24 cellular contexts compared by ENCODE assay signal in the genomic region with DNA sequence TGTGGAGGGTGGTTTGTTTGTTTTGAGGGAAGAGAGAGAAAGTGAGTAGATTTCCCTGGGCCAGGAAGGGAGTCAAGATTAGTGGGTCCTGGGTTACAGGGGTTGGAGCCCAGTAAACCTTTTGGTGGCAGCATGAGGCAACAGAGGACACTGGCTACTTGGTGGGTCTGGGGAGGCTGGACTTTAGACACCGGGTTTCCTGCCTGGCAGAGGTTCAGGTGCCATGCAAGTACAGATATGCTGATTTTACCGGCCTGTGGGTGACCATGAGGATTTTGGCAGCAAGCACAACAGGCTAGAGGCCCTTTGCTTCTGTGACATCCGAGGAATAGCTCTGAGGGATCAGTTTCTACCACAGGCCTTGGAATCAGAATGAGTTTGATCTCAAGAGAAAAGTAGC.
"Had no signal": no experiment of that assay in that cellular context is flagged by ENCODE, and none has a peak within 500 bp of the region (broad histone marks: within the 10 kb centered on the region; RNA-seq: fewer than 3 reads in every experiment).

No MANE protein-coding gene starts in this region.

- H3K36me3 Mint-ChIP-seq: activated CD4-positive, alpha-beta memory T cell treated with anti-CD3 and anti-CD28 coated beads for 36 hours; activated naive CD8-positive, alpha-beta T cell treated with anti-CD3 and anti-CD28 coated beads, Interleukin-2, amount 10 ng/mL, durations not matched to agents 7 days and 5 days had no signal

- H3K4me2 ChIP-seq: KMS-11, SK-N-SH had no signal

- DNase-seq: activated CD4-positive, alpha-beta memory T cell treated with anti-CD3 and anti-CD28 coated beads for 36 hours; activated CD4-positive, alpha-beta T cell treated with anti-CD3 and anti-CD28 coated beads for 1 hour; activated CD4-positive, alpha-beta T cell treated with anti-CD3 and anti-CD28 coated beads, Interleukin-2, amount 10 ng/mL, durations not matched to agents 7 days and 5 days; activated CD8-positive, alpha-beta memory T cell treated with anti-CD3 and anti-CD28 coated beads for 24 hours; activated naive CD4-positive, alpha-beta T cell treated with anti-CD3 and anti-CD28 coated beads, Interleukin-2, amount 50 U/mL, for 16 hours; activated naive CD8-positive, alpha-beta T cell treated with anti-CD3 and anti-CD28 coated beads, Interleukin-2, amount 10 ng/mL, durations not matched to agents 7 days and 5 days; activated T-cell treated with anti-CD3 and anti-CD28 coated beads for 4 hours; activated T-cell treated with anti-CD3 and anti-CD28 coated beads, Interleukin-2, amount 50 U/mL, for 48 hours; aorta; central memory CD4-positive, alpha-beta T cell; NCI-H1092; NCI-H1417 treated with DMSO at 0.1 percent for 48 hours; NCI-H1694; NCI-H2029; NCI-H510A treated with DMSO at 0.1 percent for 48 hours; NCI-H69; Peyer's patch; Right ventricle myocardium superior; SJCRH30; SK-N-SH; T-helper 1 cell had no signal

- H3K4me3 Mint-ChIP-seq: activated CD4-positive, alpha-beta memory T cell treated with anti-CD3 and anti-CD28 coated beads for 36 hours; activated CD4-positive, alpha-beta T cell treated with anti-CD3 and anti-CD28 coated beads, Interleukin-2, amount 10 ng/mL, durations not matched to agents 7 days and 5 days; activated naive CD8-positive, alpha-beta T cell treated with anti-CD3 and anti-CD28 coated beads, Interleukin-2, amount 10 ng/mL, durations not matched to agents 7 days and 5 days had no signal

- H3K36me3 ChIP-seq: Peyer's patch, SJCRH30 had no signal

- H3K27ac ChIP-seq: KMS-11, Peyer's patch, RWPE1, SJCRH30 had no signal

- H3K9ac ChIP-seq: KMS-11, SK-N-SH had no signal

- H3K4me3 ChIP-seq: Peyer's patch, SJCRH30 had no signal

- H3K27ac Mint-ChIP-seq: activated CD4-positive, alpha-beta memory T cell treated with anti-CD3 and anti-CD28 coated beads for 36 hours; activated CD4-positive, alpha-beta T cell treated with anti-CD3 and anti-CD28 coated beads, Interleukin-2, amount 10 ng/mL, durations not matched to agents 7 days and 5 days; activated naive CD8-positive, alpha-beta T cell treated with anti-CD3 and anti-CD28 coated beads, Interleukin-2, amount 10 ng/mL, durations not matched to agents 7 days and 5 days; activated T-helper 2 cell treated with anti-CD3 and anti-CD28 coated beads, Interferon-gamma antibody, Interleukin-2, Interleukin-4, amounts not matched to agents 10 μg/mL and 5 μg/mL and 100 μg/mL, durations not matched to agents 14 hours and 24 hours and 36 hours had no signal

- H3K9me3 ChIP-seq: Peyer's patch, SJCRH30, SK-N-SH had no signal

- H3K4me1 ChIP-seq: SJCRH30 had no signal

- H3K27me3 ChIP-seq: Peyer's patch had no signal

- H3K9me3 Mint-ChIP-seq: activated CD4-positive, alpha-beta memory T cell treated with anti-CD3 and anti-CD28 coated beads for 36 hours; activated CD4-positive, alpha-beta T cell treated with anti-CD3 and anti-CD28 coated beads, Interleukin-2, amount 10 ng/mL, durations not matched to agents 7 days and 5 days; activated naive CD8-positive, alpha-beta T cell treated with anti-CD3 and anti-CD28 coated beads, Interleukin-2, amount 10 ng/mL, durations not matched to agents 7 days and 5 days; activated T-helper 2 cell treated with anti-CD3 and anti-CD28 coated beads, Interferon-gamma antibody, Interleukin-2, Interleukin-4, amounts not matched to agents 10 μg/mL and 5 μg/mL and 100 μg/mL, durations not matched to agents 14 hours and 24 hours and 36 hours had no signal
